ENCODE assay signal across 1 cellular context in the genomic region with DNA sequence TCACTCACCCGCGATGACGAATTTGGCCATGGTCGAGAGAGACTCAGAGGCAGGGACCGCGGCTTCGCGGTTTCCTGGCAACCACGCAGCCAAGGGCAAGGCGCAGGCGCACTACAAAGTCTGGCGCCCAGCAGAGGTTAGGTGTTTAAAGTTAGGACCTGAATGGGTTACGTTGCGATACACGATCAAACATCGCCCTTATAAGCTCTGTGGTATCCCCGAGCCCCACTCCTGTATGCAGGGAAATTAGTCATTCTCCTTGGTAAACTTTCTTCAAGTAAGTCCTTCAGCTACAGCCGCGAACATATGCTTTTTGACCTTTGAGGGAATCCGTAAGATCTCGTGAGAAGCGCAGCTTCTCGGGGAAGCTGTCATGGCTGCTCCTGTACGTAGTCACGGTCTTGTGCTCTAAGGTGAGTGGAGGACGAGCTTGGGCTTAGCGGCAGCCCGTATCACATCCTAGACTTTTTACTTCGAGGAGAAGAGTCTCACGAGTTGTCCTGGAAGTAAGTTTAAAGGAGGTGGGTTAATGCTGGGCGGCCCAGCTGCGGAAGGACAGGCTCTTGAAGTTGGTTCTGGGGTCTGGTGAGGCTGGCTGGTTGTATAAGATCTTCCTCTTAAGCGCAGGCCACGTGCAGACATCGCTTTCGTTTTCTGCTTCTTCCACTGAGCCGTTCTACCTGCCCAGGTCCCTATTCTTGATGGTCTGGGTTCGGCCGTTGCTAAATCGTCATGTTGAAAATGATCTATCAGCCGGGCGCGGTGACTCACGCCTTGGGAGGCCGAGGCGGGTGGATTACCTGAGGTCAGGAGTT.
A peak's percentile ranks its signal among the peaks of the same experiment; 100 is the strongest.
TF ChIP-seq lines count a peak whose summit lies in the region.

A gene (plus strand): TSS at position 365 of the 815 bp plus-strand sequence. CDS start 1,088 bp downstream, outside the sequence.
A gene (minus strand): TSS at position 87 of the 815 bp plus-strand sequence. CDS start 57 bp downstream, at position 30.

TF ChIP-seq in K562, 482 proteins besides CTCF, POLR2A, EP300 and RAD21 (continued from another document and continues in another):
- TF ChIP-seq, protein P1, sequence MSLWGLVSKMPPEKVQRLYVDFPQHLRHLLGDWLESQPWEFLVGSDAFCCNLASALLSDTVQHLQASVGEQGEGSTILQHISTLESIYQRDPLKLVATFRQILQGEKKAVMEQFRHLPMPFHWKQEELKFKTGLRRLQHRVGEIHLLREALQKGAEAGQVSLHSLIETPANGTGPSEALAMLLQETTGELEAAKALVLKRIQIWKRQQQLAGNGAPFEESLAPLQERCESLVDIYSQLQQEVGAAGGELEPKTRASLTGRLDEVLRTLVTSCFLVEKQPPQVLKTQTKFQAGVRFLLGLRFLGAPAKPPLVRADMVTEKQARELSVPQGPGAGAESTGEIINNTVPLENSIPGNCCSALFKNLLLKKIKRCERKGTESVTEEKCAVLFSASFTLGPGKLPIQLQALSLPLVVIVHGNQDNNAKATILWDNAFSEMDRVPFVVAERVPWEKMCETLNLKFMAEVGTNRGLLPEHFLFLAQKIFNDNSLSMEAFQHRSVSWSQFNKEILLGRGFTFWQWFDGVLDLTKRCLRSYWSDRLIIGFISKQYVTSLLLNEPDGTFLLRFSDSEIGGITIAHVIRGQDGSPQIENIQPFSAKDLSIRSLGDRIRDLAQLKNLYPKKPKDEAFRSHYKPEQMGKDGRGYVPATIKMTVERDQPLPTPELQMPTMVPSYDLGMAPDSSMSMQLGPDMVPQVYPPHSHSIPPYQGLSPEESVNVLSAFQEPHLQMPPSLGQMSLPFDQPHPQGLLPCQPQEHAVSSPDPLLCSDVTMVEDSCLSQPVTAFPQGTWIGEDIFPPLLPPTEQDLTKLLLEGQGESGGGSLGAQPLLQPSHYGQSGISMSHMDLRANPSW (CRISPR knock-in tag; IDR thresholded peaks at IDR 0.05) = no peak
- TF ChIP-seq ZNF561 (CRISPR knock-in tag; conservative IDR thresholded peaks at IDR 0.05) = no peak
- no peak for TF ChIP-seq ZNF12 (CRISPR knock-in tag; IDR thresholded peaks at IDR 0.05)
- no peak for TF ChIP-seq ADNP (tag; IDR thresholded peaks at IDR 0.05)
- no peak for TF ChIP-seq ZNF282 (CRISPR knock-in tag; IDR thresholded peaks at IDR 0.05)
- peak; percentile 69; the same call in 1 of the 2 replicates for TF ChIP-seq FOXP1 (CRISPR knock-in tag; IDR thresholded peaks at IDR 0.05)
- TF ChIP-seq SOX6 (IDR thresholded peaks at IDR 0.05) = no peak
- TF ChIP-seq TEAD2 (tag; IDR thresholded peaks at IDR 0.05) = no peak; the same call in 1 of the 2 replicates
- TF ChIP-seq, protein P2, sequence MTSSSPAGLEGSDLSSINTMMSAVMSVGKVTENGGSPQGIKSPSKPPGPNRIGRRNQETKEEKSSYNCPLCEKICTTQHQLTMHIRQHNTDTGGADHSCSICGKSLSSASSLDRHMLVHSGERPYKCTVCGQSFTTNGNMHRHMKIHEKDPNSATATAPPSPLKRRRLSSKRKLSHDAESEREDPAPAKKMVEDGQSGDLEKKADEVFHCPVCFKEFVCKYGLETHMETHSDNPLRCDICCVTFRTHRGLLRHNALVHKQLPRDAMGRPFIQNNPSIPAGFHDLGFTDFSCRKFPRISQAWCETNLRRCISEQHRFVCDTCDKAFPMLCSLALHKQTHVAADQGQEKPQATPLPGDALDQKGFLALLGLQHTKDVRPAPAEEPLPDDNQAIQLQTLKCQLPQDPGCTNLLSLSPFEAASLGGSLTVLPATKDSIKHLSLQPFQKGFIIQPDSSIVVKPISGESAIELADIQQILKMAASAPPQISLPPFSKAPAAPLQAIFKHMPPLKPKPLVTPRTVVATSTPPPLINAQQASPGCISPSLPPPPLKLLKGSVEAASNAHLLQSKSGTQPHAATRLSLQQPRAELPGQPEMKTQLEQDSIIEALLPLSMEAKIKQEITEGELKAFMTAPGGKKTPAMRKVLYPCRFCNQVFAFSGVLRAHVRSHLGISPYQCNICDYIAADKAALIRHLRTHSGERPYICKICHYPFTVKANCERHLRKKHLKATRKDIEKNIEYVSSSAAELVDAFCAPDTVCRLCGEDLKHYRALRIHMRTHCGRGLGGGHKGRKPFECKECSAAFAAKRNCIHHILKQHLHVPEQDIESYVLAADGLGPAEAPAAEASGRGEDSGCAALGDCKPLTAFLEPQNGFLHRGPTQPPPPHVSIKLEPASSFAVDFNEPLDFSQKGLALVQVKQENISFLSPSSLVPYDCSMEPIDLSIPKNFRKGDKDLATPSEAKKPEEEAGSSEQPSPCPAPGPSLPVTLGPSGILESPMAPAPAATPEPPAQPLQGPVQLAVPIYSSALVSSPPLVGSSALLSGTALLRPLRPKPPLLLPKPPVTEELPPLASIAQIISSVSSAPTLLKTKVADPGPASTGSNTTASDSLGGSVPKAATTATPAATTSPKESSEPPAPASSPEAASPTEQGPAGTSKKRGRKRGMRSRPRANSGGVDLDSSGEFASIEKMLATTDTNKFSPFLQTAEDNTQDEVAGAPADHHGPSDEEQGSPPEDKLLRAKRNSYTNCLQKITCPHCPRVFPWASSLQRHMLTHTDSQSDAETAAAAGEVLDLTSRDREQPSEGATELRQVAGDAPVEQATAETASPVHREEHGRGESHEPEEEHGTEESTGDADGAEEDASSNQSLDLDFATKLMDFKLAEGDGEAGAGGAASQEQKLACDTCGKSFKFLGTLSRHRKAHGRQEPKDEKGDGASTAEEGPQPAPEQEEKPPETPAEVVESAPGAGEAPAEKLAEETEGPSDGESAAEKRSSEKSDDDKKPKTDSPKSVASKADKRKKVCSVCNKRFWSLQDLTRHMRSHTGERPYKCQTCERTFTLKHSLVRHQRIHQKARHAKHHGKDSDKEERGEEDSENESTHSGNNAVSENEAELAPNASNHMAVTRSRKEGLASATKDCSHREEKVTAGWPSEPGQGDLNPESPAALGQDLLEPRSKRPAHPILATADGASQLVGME (CRISPR knock-in tag; IDR thresholded peaks at IDR 0.05) = no peak
- TF ChIP-seq SRSF1 (IDR thresholded peaks at IDR 0.05; ENCODE audit: low read depth, low read length) = no peak
- no peak for TF ChIP-seq BMI1 (IDR thresholded peaks at IDR 0.05; ENCODE audit: low read length)
- no peak for TF ChIP-seq SAFB (IDR thresholded peaks at IDR 0.05; ENCODE audit: borderline replicate concordance, low read depth, low read length)
- TF ChIP-seq TCF7L2 (IDR thresholded peaks at IDR 0.05; ENCODE audit: low read depth, low read length) = no peak
- no peak for TF ChIP-seq ZC3H8 (IDR thresholded peaks at IDR 0.05)
- no peak for TF ChIP-seq NR4A1 (CRISPR knock-in tag; IDR thresholded peaks at IDR 0.05)
- TF ChIP-seq NR4A1 (tag; IDR thresholded peaks at IDR 0.05) = no peak
- TF ChIP-seq, protein P3, sequence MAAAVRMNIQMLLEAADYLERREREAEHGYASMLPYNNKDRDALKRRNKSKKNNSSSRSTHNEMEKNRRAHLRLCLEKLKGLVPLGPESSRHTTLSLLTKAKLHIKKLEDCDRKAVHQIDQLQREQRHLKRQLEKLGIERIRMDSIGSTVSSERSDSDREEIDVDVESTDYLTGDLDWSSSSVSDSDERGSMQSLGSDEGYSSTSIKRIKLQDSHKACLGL (CRISPR knock-in tag; IDR thresholded peaks at IDR 0.05; ENCODE audit: borderline replicate concordance, poor library complexity, severe bottlenecking) = no peak
- TF ChIP-seq TGIF2 (CRISPR knock-in tag; IDR thresholded peaks at IDR 0.05) = no peak
- TF ChIP-seq, protein P4, sequence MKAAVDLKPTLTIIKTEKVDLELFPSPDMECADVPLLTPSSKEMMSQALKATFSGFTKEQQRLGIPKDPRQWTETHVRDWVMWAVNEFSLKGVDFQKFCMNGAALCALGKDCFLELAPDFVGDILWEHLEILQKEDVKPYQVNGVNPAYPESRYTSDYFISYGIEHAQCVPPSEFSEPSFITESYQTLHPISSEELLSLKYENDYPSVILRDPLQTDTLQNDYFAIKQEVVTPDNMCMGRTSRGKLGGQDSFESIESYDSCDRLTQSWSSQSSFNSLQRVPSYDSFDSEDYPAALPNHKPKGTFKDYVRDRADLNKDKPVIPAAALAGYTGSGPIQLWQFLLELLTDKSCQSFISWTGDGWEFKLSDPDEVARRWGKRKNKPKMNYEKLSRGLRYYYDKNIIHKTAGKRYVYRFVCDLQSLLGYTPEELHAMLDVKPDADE (conservative IDR thresholded peaks at IDR 0.05; ENCODE audit: control insufficient read depth, low read depth, low read length) = peak; percentile 31; the same call in 1 of the 2 replicates
- no peak for TF ChIP-seq PCBP1 (IDR thresholded peaks at IDR 0.05; ENCODE audit: low read depth, low read length, poor library complexity, severe bottlenecking)
- TF ChIP-seq ZNF778 (CRISPR knock-in tag; IDR thresholded peaks at IDR 0.05) = no peak
- TF ChIP-seq, protein P5, sequence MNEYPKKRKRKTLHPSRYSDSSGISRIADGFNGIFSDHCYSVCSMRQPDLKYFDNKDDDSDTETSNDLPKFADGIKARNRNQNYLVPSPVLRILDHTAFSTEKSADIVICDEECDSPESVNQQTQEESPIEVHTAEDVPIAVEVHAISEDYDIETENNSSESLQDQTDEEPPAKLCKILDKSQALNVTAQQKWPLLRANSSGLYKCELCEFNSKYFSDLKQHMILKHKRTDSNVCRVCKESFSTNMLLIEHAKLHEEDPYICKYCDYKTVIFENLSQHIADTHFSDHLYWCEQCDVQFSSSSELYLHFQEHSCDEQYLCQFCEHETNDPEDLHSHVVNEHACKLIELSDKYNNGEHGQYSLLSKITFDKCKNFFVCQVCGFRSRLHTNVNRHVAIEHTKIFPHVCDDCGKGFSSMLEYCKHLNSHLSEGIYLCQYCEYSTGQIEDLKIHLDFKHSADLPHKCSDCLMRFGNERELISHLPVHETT (CRISPR knock-in tag; conservative IDR thresholded peaks at IDR 0.05 in 1 of 2, IDR thresholded peaks at IDR 0.05 in 1 of 2) = no peak
- TF ChIP-seq IRF2 (CRISPR knock-in tag; IDR thresholded peaks at IDR 0.05) = no peak
- TF ChIP-seq ZNF133 (CRISPR knock-in tag; IDR thresholded peaks at IDR 0.05) = no peak
- TF ChIP-seq ZNF224 (CRISPR knock-in tag; IDR thresholded peaks at IDR 0.05) = no peak
- TF ChIP-seq TCF7 (IDR thresholded peaks at IDR 0.05; ENCODE audit: borderline replicate concordance) = no peak
- no peak for TF ChIP-seq ZBTB8A (IDR thresholded peaks at IDR 0.05; ENCODE audit: partially characterized antibody)
- TF ChIP-seq POLR2G (IDR thresholded peaks at IDR 0.05; ENCODE audit: low read depth, low read length) = peak; percentile 45; the same call in 1 of the 2 replicates
- TF ChIP-seq LEF1 (IDR thresholded peaks at IDR 0.05) = no peak
- TF ChIP-seq ZNF551 (CRISPR knock-in tag; IDR thresholded peaks at IDR 0.05) = no peak
- no peak for TF ChIP-seq NR2F6 (CRISPR knock-in tag; IDR thresholded peaks at IDR 0.05)
- TF ChIP-seq BHLHE40 (IDR thresholded peaks at IDR 0.05; ENCODE audit: low read length) = 0 out of 2 replicates have a peak, but pooled peaks have one; percentile 20
- TF ChIP-seq, protein P6, sequence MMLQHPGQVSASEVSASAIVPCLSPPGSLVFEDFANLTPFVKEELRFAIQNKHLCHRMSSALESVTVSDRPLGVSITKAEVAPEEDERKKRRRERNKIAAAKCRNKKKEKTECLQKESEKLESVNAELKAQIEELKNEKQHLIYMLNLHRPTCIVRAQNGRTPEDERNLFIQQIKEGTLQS (IDR thresholded peaks at IDR 0.05) = peak; percentile 74
- TF ChIP-seq, protein P6 (CRISPR knock-in tag; conservative IDR thresholded peaks at IDR 0.05) = no peak
- no peak for TF ChIP-seq ZC3H4 (CRISPR knock-in tag; IDR thresholded peaks at IDR 0.05; ENCODE audit: borderline replicate concordance)
- TF ChIP-seq, protein P7, sequence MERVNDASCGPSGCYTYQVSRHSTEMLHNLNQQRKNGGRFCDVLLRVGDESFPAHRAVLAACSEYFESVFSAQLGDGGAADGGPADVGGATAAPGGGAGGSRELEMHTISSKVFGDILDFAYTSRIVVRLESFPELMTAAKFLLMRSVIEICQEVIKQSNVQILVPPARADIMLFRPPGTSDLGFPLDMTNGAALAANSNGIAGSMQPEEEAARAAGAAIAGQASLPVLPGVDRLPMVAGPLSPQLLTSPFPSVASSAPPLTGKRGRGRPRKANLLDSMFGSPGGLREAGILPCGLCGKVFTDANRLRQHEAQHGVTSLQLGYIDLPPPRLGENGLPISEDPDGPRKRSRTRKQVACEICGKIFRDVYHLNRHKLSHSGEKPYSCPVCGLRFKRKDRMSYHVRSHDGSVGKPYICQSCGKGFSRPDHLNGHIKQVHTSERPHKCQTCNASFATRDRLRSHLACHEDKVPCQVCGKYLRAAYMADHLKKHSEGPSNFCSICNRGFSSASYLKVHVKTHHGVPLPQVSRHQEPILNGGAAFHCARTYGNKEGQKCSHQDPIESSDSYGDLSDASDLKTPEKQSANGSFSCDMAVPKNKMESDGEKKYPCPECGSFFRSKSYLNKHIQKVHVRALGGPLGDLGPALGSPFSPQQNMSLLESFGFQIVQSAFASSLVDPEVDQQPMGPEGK (CRISPR knock-in tag; IDR thresholded peaks at IDR 0.05; ENCODE audit: borderline replicate concordance) = no peak
- TF ChIP-seq, protein P8, sequence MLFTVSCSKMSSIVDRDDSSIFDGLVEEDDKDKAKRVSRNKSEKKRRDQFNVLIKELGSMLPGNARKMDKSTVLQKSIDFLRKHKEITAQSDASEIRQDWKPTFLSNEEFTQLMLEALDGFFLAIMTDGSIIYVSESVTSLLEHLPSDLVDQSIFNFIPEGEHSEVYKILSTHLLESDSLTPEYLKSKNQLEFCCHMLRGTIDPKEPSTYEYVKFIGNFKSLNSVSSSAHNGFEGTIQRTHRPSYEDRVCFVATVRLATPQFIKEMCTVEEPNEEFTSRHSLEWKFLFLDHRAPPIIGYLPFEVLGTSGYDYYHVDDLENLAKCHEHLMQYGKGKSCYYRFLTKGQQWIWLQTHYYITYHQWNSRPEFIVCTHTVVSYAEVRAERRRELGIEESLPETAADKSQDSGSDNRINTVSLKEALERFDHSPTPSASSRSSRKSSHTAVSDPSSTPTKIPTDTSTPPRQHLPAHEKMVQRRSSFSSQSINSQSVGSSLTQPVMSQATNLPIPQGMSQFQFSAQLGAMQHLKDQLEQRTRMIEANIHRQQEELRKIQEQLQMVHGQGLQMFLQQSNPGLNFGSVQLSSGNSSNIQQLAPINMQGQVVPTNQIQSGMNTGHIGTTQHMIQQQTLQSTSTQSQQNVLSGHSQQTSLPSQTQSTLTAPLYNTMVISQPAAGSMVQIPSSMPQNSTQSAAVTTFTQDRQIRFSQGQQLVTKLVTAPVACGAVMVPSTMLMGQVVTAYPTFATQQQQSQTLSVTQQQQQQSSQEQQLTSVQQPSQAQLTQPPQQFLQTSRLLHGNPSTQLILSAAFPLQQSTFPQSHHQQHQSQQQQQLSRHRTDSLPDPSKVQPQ (CRISPR knock-in tag; IDR thresholded peaks at IDR 0.05; ENCODE audit: borderline replicate concordance) = no peak
- no peak for TF ChIP-seq ZNF23 (CRISPR knock-in tag; IDR thresholded peaks at IDR 0.05)
- TF ChIP-seq ZNF124 (CRISPR knock-in tag; IDR thresholded peaks at IDR 0.05) = no peak
- no peak for TF ChIP-seq HDAC8 (tag; IDR thresholded peaks at IDR 0.05)
- TF ChIP-seq DNMT1 (IDR thresholded peaks at IDR 0.05) = no peak
- no peak for TF ChIP-seq COPS2 (conservative IDR thresholded peaks at IDR 0.05)
- TF ChIP-seq TRIM24 (IDR thresholded peaks at IDR 0.05) = no peak
- no peak for TF ChIP-seq FOXJ2 (tag; IDR thresholded peaks at IDR 0.05)
- TF ChIP-seq SMAD1 (IDR thresholded peaks at IDR 0.05; ENCODE audit: low read depth, low read length, partially characterized antibody) = no peak
- TF ChIP-seq SMARCC2 (IDR thresholded peaks at IDR 0.05; ENCODE audit: low read depth) = no peak
- TF ChIP-seq ZNF41 (CRISPR knock-in tag; conservative IDR thresholded peaks at IDR 0.05) = no peak
- no peak for TF ChIP-seq ARID2 (IDR thresholded peaks at IDR 0.05)
- TF ChIP-seq MYBL2 (IDR thresholded peaks at IDR 0.05; ENCODE audit: low read depth) = no peak
- TF ChIP-seq MYBL2 (CRISPR knock-in tag; IDR thresholded peaks at IDR 0.05; ENCODE audit: borderline replicate concordance) = no peak
- no peak for TF ChIP-seq ILF3 (IDR thresholded peaks at IDR 0.05; ENCODE audit: borderline replicate concordance)
